1 cellular context compared by ENCODE assay signal in the genomic region with DNA sequence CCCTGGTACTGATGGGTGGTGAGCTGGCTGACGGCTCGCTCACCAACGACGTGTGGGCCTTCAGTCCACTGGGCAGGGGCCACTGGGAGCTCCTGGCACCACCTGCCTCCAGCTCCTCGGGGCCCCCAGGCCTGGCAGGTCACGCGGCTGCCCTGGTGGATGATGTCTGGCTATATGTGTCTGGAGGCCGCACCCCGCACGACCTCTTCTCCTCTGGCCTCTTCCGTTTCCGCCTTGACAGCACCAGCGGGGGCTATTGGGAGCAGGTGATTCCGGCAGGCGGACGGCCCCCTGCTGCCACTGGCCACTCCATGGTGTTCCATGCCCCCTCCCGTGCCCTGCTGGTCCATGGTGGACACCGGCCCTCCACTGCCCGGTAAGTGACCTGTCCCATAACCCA.
TF ChIP-seq lines count a peak whose summit lies in the region.

No MANE protein-coding gene starts in this region.

TF ChIP-seq in endothelial cell of umbilical vein, 7 proteins besides CTCF, POLR2A, EP300 and RAD21:
- TF ChIP-seq MAX (IDR thresholded peaks at IDR 0.05; ENCODE audit: insufficient read depth, insufficient read length): no peak
- no peak for TF ChIP-seq EZH2 (IDR thresholded peaks at IDR 0.05; ENCODE audit: borderline replicate concordance, low read depth, low read length, severe bottlenecking)
